9 cellular contexts compared by ENCODE assay signal in genomic region chr3:49703443-49703927, GRCh38. TPM values are rescaled to one million over a fixed set of nuclear protein-coding genes. Genes with fewer than 3 reads are reported as not detected.
DNase-seq lines count a peak whose midpoint lies in the region; ATAC-seq and TF ChIP-seq lines count a peak whose summit lies in the region.
"Had no signal": no experiment of that assay in that cellular context is flagged by ENCODE, and none has a peak within 500 bp of the region (broad histone marks: within the 10 kb centered on the region; RNA-seq: fewer than 3 reads in every experiment).

No MANE protein-coding gene starts in this region.

- peaks cover 3% of the 10 kb centered on the region for H3K36me3 Mint-ChIP-seq in T-helper 1 cell treated with Interleukin-12 subunit alpha and Interleukin-12 subunit beta and Interleukin-4 antibody, amounts not matched to agents 30 μg/mL and 1 μg/mL, for 36 hours (ENCODE audit: low read depth)

- no peaks in the 10 kb centered on the region for H3K9me3 Mint-ChIP-seq in T-helper 1 cell treated with Interleukin-12 subunit alpha and Interleukin-12 subunit beta and Interleukin-4 antibody, amounts not matched to agents 30 μg/mL and 1 μg/mL, for 36 hours
- H3K9me3 Mint-ChIP-seq: IgD-negative memory B cell had no signal

- no peaks in the 10 kb centered on the region for H3K36me3 ChIP-seq in MG63
- H3K36me3 ChIP-seq in ascending aorta, result peaks cover 38 to 76% of the 10 kb centered on the region in 2 donors

- H3K9me3 ChIP-seq in MG63, result no peaks in the 10 kb centered on the region
- H3K9me3 ChIP-seq in ascending aorta, result no peaks in the 10 kb centered on the region

- no peaks in the 10 kb centered on the region for H3K4me1 ChIP-seq in ascending aorta

- DNase-seq in CD1c-positive myeloid dendritic cell (ENCODE audit: extremely low spot score) (peak; percentile 81), GM19240 (ENCODE audit: insufficient read length, low spot score) (peak; percentile 75), MG63 (peak; percentile 49), ascending aorta (ENCODE audit: low spot score in 2 of 2) (no peak), hepatic stellate cell (ENCODE audit: low spot score) (peak; percentile 89)
- DNase-seq in stimulated activated CD4-positive, alpha-beta T cell treated with anti-CD3 and anti-CD28 coated beads, Interleukin-12 subunit alpha, Interleukin-12 subunit beta, amount 100 ng/mL, for 4 hours, result peak; percentile 46

- no peak overlapping the region for H3K27ac ChIP-seq in ascending aorta

- intact Hi-C loops in ascending aorta (cut with DNase I), result loop anchor here (2.0 kb wide), 1 partner anchor 135 kb away; no protein-coding TSS in a partner anchor

- no peaks in the 10 kb centered on the region for H3K4me1 Mint-ChIP-seq in T-helper 1 cell treated with Interleukin-12 subunit alpha and Interleukin-12 subunit beta and Interleukin-4 antibody, amounts not matched to agents 30 μg/mL and 1 μg/mL, for 36 hours (ENCODE audit: low read depth)

- H3K27me3 ChIP-seq in MG63 (no peaks in the 10 kb centered on the region), ascending aorta (no peaks in the 10 kb centered on the region)

- no peak for TF ChIP-seq POLR2A in GM18505 (IDR thresholded peaks at IDR 0.05; ENCODE audit: borderline replicate concordance, extremely low read depth, insufficient read depth, insufficient read length)

- no peak overlapping the region for H3K4me3 ChIP-seq in MG63
- no peak overlapping the region for H3K4me3 ChIP-seq in ascending aorta

- peak; percentile 61 to 69 (median 64) for TF ChIP-seq CTCF in ascending aorta (IDR thresholded peaks at IDR 0.05)

- H3K27me3 Mint-ChIP-seq in T-helper 1 cell treated with Interleukin-12 subunit alpha and Interleukin-12 subunit beta and Interleukin-4 antibody, amounts not matched to agents 30 μg/mL and 1 μg/mL, for 36 hours (ENCODE audit: low read depth), result no peaks in the 10 kb centered on the region
- H3K27me3 Mint-ChIP-seq: IgD-negative memory B cell had no signal

- no peak overlapping the region for H3K4me3 Mint-ChIP-seq in T-helper 1 cell treated with Interleukin-12 subunit alpha and Interleukin-12 subunit beta and Interleukin-4 antibody, amounts not matched to agents 30 μg/mL and 1 μg/mL, for 36 hours

- no peak for ATAC-seq in GM18505 (IDR thresholded peaks at IDR 0.05; ENCODE audit: unreplicated experiment)

- peak overlapping the region; percentile 50 for H3K27ac Mint-ChIP-seq in T-helper 1 cell treated with Interleukin-12 subunit alpha and Interleukin-12 subunit beta and Interleukin-4 antibody, amounts not matched to agents 30 μg/mL and 1 μg/mL, for 36 hours
- H3K27ac Mint-ChIP-seq: IgD-negative memory B cell had no signal

RNA-seq across cellular contexts. Expression of gene RNF123, which starts 14.1 kb away (rescaled TPM):
- 8.5 TPM in 2 replicates for total RNA-seq in MG63 (2014; rRNA removed; shearing (Covaris generic); ENCODE audit: low replicate concordance)
- 33.1 TPM for total RNA-seq in ascending aorta

RNA-seq across cellular contexts. Expression of gene MST1, which starts 14.2 kb away (rescaled TPM):
- total RNA-seq in MG63 (2014; rRNA removed; shearing (Covaris generic); ENCODE audit: low replicate concordance), result 0.33 TPM in 1 of 2 replicates, not detected in the other
- 12.6 TPM for total RNA-seq in ascending aorta

RNA-seq across cellular contexts. Expression of gene AMIGO3, which starts 16.0 kb away (rescaled TPM):
- 2.1 TPM in 1 of 2 replicates, not detected in the other for total RNA-seq in MG63 (2014; rRNA removed; shearing (Covaris generic); ENCODE audit: low replicate concordance)
- 0.43 TPM for total RNA-seq in ascending aorta

RNA-seq across cellular contexts. Expression of gene GMPPB, which starts 20.3 kb away (rescaled TPM):
- 16.8 and 19.4 TPM in 2 replicates for total RNA-seq in MG63 (2014; rRNA removed; shearing (Covaris generic); ENCODE audit: low replicate concordance)
- total RNA-seq in ascending aorta, result 16.4 TPM

RNA-seq across cellular contexts. Expression of gene APEH, which starts 29.3 kb away (rescaled TPM):
- total RNA-seq in MG63 (2014; rRNA removed; shearing (Covaris generic); ENCODE audit: low replicate concordance), result 53.9 and 87.5 TPM in 2 replicates
- 79.5 TPM for total RNA-seq in ascending aorta

Comparison
In these comparisons a context has a peak if more than half of its experiments do, and no peak if none do; other contexts are left out.
1. DNase-seq: peak in CD1c-positive myeloid dendritic cell (single experiment), GM19240 (single experiment), MG63 (single experiment), hepatic stellate cell (single experiment) and stimulated activated CD4-positive, alpha-beta T cell treated with anti-CD3 and anti-CD28 coated beads, Interleukin-12 subunit alpha, Interleukin-12 subunit beta, amount 100 ng/mL, for 4 hours (single experiment); none in ascending aorta (0 of 2).
2. RNA of gene MST1, which starts 14.2 kb away (total RNA-seq): 12.6 TPM in ascending aorta (single experiment); 0.33 TPM in MG63; every median in the first group is over 10 times any median in the second.